8 cellular contexts compared by ENCODE assay signal in genomic region chr4:55635760-55636621, GRCh38. TPM values are rescaled to one million over a fixed set of nuclear protein-coding genes. Genes with fewer than 3 reads are reported as not detected.
DNase-seq lines count a peak whose midpoint lies in the region; ATAC-seq and TF ChIP-seq lines count a peak whose summit lies in the region.

A gene with protein sequence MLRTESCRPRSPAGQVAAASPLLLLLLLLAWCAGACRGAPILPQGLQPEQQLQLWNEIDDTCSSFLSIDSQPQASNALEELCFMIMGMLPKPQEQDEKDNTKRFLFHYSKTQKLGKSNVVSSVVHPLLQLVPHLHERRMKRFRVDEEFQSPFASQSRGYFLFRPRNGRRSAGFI (minus strand): TSS chr4:55636298. CDS start chr4:55636192, 106 bp downstream.

- H3K27ac Mint-ChIP-seq in activated T-cell treated with anti-CD3 and anti-CD28 coated beads, Interleukin-2, amount 50 U/mL, for 72 hours = no peak within 1 kb of the TSS
- peak within 1 kb of the TSS; percentile 86 for H3K27ac Mint-ChIP-seq in progenitor cell of endocrine pancreas

- peaks cover 74% of the 10 kb centered on the region for H3K27me3 Mint-ChIP-seq in activated T-cell treated with anti-CD3 and anti-CD28 coated beads, Interleukin-2, amount 50 U/mL, for 72 hours (ENCODE audit: low read depth)
- H3K27me3 Mint-ChIP-seq in progenitor cell of endocrine pancreas = peaks cover 71% of the 10 kb centered on the region

- H3K4me3 Mint-ChIP-seq in activated T-cell treated with anti-CD3 and anti-CD28 coated beads, Interleukin-2, amount 50 U/mL, for 72 hours = peak within 1 kb of the TSS; percentile 92 to 93
- peak within 1 kb of the TSS; percentile 76 for H3K4me3 Mint-ChIP-seq in progenitor cell of endocrine pancreas (ENCODE audit: low read depth)

- peak; percentile 22 for TF ChIP-seq CTCF in progenitor cell of endocrine pancreas (IDR thresholded peaks at IDR 0.05; ENCODE audit: unreplicated experiment)

- ATAC-seq in HG02678 (IDR thresholded peaks at IDR 0.05; ENCODE audit: unreplicated experiment) (peak; percentile 82), HG03025 (IDR thresholded peaks at IDR 0.05; ENCODE audit: low FRiP score, unreplicated experiment) (no peak)
- ATAC-seq in activated T-cell treated with anti-CD3 and anti-CD28 coated beads, Interleukin-2, amount 50 U/mL, for 72 hours (replicated peaks in 1 of 2) = peak; percentile 95 to 96

- H3K9me3 Mint-ChIP-seq in activated T-cell treated with anti-CD3 and anti-CD28 coated beads, Interleukin-2, amount 50 U/mL, for 72 hours = no peaks in the 10 kb centered on the region
- H3K9me3 Mint-ChIP-seq in progenitor cell of endocrine pancreas (ENCODE audit: low read depth) = peaks cover 7% of the 10 kb centered on the region

- no peaks in the 10 kb centered on the region for H3K36me3 Mint-ChIP-seq in activated T-cell treated with anti-CD3 and anti-CD28 coated beads, Interleukin-2, amount 50 U/mL, for 72 hours (ENCODE audit: insufficient read depth in 2 of 2)
- H3K36me3 Mint-ChIP-seq in progenitor cell of endocrine pancreas (ENCODE audit: insufficient read depth) = no peaks in the 10 kb centered on the region

- intact Hi-C loops in head of caudate nucleus (cut with DNase I) = no loop called here

- DNase-seq in NCI-H1417 (lab: John Stamatoyannopoulos, UW) (peak; percentile 31 to 87 (median 80)), NCI-H1417 treated with DMSO at 0.1 percent for 48 hours (lab: John Stamatoyannopoulos, UW) (no peak), NCI-H510A treated with DMSO at 0.1 percent for 48 hours (lab: John Stamatoyannopoulos, UW) (peak; percentile 65), head of caudate nucleus (peak in 27 of 42 donors; percentile 7 to 53 (median 21)), progenitor cell of endocrine pancreas (ENCODE audit: low spot score, unreplicated experiment) (peak; percentile 42)
- DNase-seq in activated T-cell treated with anti-CD3 and anti-CD28 coated beads, Interleukin-2, amount 50 U/mL, for 72 hours = peak; percentile 51 to 59

- H3K4me1 Mint-ChIP-seq in activated T-cell treated with anti-CD3 and anti-CD28 coated beads, Interleukin-2, amount 50 U/mL, for 72 hours (ENCODE audit: low read depth) = peaks cover 14% of the 10 kb centered on the region
- H3K4me1 Mint-ChIP-seq in progenitor cell of endocrine pancreas (ENCODE audit: low read depth) = peaks cover 13% of the 10 kb centered on the region

RNA-seq across cellular contexts. Expression of the gene that starts here (rescaled TPM):
- under 1 TPM in 1 of 2 donors, not detected in 1; 0.82 TPM for total RNA-seq in activated T-cell treated with anti-CD3 and anti-CD28 coated beads, Interleukin-2, amount 50 U/mL, for 72 hours
- 0.77 and 1.7 TPM in 2 replicates for total RNA-seq in progenitor cell of endocrine pancreas

Comparison
In these comparisons a context has a peak if more than half of its experiments do, and no peak if none do; other contexts are left out.
1. Peak in DNase-seq and ATAC-seq in activated T-cell treated with anti-CD3 and anti-CD28 coated beads, Interleukin-2, amount 50 U/mL, for 72 hours; RNA of the gene not detected or under 1 TPM.